8 cellular contexts compared by ENCODE assay signal in the genomic region with DNA sequence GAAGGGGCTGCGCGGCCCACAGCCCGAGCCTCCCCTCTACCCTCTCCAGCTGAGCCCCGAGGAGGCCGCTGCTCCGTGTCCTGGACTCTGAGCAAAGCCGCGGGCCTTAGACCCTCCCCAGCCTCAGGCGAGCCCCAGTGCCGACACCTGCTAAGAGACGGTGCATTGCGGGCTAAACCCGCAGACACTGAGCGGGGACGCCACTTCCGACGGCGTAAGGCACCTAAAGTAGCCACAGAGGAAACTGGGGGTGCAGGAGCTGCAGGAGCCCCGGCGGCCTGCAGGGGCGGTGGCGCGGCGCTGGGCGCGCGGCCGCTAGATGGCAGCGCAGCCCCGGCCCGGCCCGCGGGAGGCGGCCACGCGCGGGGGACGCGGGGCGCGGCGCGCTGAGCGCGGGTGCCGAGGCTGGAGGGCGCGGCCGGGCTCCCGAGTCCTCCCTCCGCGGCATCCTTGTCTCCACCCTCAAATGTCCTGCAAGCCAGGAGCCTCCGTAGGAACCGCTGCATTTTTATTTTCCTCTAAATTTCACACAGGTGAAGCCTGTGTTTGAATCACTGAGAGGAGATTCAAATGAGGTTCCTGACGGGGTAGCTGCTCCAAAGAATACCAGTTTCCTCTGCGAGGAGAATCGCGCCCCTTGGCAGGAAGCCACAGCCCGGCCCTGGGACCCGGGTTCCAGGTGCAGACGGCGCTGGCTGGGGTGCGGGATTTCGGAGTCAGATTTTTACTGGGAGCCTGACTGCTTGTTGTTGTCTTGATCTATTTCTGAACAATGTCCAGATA.
DNase-seq lines count a peak whose midpoint lies in the region; ATAC-seq, FAIRE-seq and TF ChIP-seq lines count a peak whose summit lies in the region.

No MANE protein-coding gene starts in this region.

- no peak for DNase-seq in D721Med (ENCODE audit: insufficient read length, low spot score)
- DNase-seq in SW480 (ENCODE audit: low spot score) = peak; percentile 39
- peak in 5 of 7 donors; percentile 26 to 49 (median 31) for DNase-seq in adrenal gland
- DNase-seq in stimulated activated CD4-positive, alpha-beta T cell treated with anti-CD3 and anti-CD28 coated beads, Interleukin-12 subunit alpha, Interleukin-12 subunit beta, amount 100 ng/mL, for 48 hours (ENCODE audit: low read depth in 2 of 3, low spot score in 1 of 3) = peak; percentile 27 to 52 (median 30)
- DNase-seq in mesenteric fat pad (ENCODE audit: low spot score) = no peak

- H3K4me1 ChIP-seq in adrenal gland (replicated peaks in 1 of 2) = peaks cover 0 to 4% of the 10 kb centered on the region in 2 donors
- peaks cover 22% of the 10 kb centered on the region for H3K4me1 ChIP-seq in iPS-18a (ENCODE audit: control insufficient read depth, low read depth, low read length)

- peak overlapping the region; percentile 28 for H3K9ac ChIP-seq in iPS-18a (ENCODE audit: low read length)

- ATAC-seq in GM21360 (IDR thresholded peaks at IDR 0.05; ENCODE audit: unreplicated experiment) (peak; percentile 99), HG03575 (IDR thresholded peaks at IDR 0.05; ENCODE audit: extremely low read depth, insufficient number of reproducible peaks, low FRiP score, unreplicated experiment) (peak; percentile 66)

- no peak for FAIRE-seq in D721Med (lab: Jason Lieb, UNC)

- H3K36me3 ChIP-seq in adrenal gland (replicated peaks in 1 of 2) (no peaks in the 10 kb centered on the region), iPS-18a (ENCODE audit: control insufficient read depth, low read depth, low read length) (no peaks in the 10 kb centered on the region)

- intact Hi-C loops in adrenal gland (cut with DNase I) = no loop called here

- no peak for TF ChIP-seq POLR2A in adrenal gland (IDR thresholded peaks at IDR 0.05)

- H3K4me3 ChIP-seq in adrenal gland (peak overlapping the region in 1 of 4 donors; percentile 28), iPS-18a (ENCODE audit: low read length) (peak overlapping the region; percentile 60)

- H3K9me3 ChIP-seq in adrenal gland (replicated peaks in 1 of 3) (no peaks in the 10 kb centered on the region), iPS-18a (ENCODE audit: control insufficient read depth, low read depth, low read length) (no peaks in the 10 kb centered on the region)

- H3K27me3 ChIP-seq in adrenal gland (no peaks in the 10 kb centered on the region), iPS-18a (ENCODE audit: control insufficient read depth, insufficient read depth, low read length) (no peaks in the 10 kb centered on the region)

- TF ChIP-seq CTCF in D721Med (IDR thresholded peaks at IDR 0.05; ENCODE audit: insufficient read depth, missing control alignments) (peak; percentile 77), adrenal gland (IDR thresholded peaks at IDR 0.05) (peak; percentile 32 to 91 (median 58))

- 4 to 21% (median 5%) methylated on average over 11 to 64 of the region's 64 CpGs for WGBS in adrenal gland, 4 donors

- no peak overlapping the region for H3K27ac ChIP-seq in adrenal gland
- no peak overlapping the region for H3K27ac ChIP-seq in iPS-18a (ENCODE audit: low read length)

Comparison
In these comparisons a context has a peak if more than half of its experiments do, and no peak if none do; other contexts are left out.
1. DNase-seq: peak in SW480 (single experiment), adrenal gland (5 of 7) and stimulated activated CD4-positive, alpha-beta T cell treated with anti-CD3 and anti-CD28 coated beads, Interleukin-12 subunit alpha, Interleukin-12 subunit beta, amount 100 ng/mL, for 48 hours (3 of 3); none in D721Med (single experiment) and mesenteric fat pad (single experiment).